In the genomic region with DNA sequence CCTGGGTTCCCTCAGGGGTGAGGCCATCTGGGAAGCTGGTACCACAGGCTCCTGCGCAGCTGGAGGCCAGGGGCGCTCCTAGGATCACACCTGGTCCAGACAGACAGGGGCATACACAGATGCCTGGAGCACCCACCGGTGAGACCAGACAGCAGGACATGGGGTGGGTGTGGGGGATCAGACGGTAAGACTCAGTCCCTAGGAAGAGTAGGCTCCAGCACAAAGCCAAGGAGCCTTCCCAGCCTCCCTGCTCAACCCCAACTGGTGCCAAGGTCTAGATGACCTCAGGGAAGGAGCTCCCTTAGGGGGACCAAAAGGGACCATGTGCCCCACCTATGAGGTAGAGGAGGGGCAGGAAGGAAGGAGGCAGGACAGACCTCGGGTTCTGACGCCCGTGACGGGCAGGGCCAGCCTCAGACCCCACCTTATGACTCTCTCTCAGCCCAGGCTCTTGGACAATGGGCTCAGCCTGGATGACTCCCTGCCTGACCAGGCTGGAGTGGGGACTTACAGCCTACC, we compare ENCODE assay signal across 16 cellular contexts. TPM values are rescaled to one million over a fixed set of nuclear protein-coding genes. Genes with fewer than 3 reads are reported as not detected.
DNase-seq lines count a peak whose midpoint lies in the region; FAIRE-seq and TF ChIP-seq lines count a peak whose summit lies in the region.
"Had no signal": no experiment of that assay in that cellular context is flagged by ENCODE, and none has a peak within 500 bp of the region (broad histone marks: within the 10 kb centered on the region; RNA-seq: fewer than 3 reads in every experiment).

No MANE protein-coding gene starts in this region.

- H3K4me3 Mint-ChIP-seq in chondrocyte (ENCODE audit: unreplicated experiment) = no peak overlapping the region
- H3K4me3 Mint-ChIP-seq: HFFc6 had no signal

- peaks cover 0 to 63% (median 2%) of the 10 kb centered on the region in 3 experiments for H3K27me3 ChIP-seq in neuronal stem cell (ENCODE audit: control insufficient read depth in 3 of 3, insufficient read depth in 3 of 3, low read depth in 1 of 3, low read length in 3 of 3)
- H3K27me3 ChIP-seq: MG63, Peyer's patch had no signal

- no peaks in the 10 kb centered on the region for H3K9me3 Mint-ChIP-seq in chondrocyte (ENCODE audit: low read depth)
- H3K9me3 Mint-ChIP-seq: HFFc6 had no signal

- H3K27ac ChIP-seq in neuronal stem cell (replicated peaks; ENCODE audit: low read length) = no peak overlapping the region
- H3K27ac ChIP-seq: Peyer's patch had no signal

- H4K91ac ChIP-seq in neuronal stem cell (ENCODE audit: low read depth, low read length, poor library complexity) = no peak overlapping the region

- peak; percentile 16 for TF ChIP-seq POLR2A in GM10847 (IDR thresholded peaks at IDR 0.05; ENCODE audit: extremely low read depth, insufficient read length)
- peak; percentile 77 for TF ChIP-seq POLR2A in GM12892 (IDR thresholded peaks at IDR 0.05; ENCODE audit: low read depth, low read length)
- TF ChIP-seq POLR2A in H54 (IDR thresholded peaks at IDR 0.05; ENCODE audit: low read depth, low read length) = no peak

- H3K36me3 ChIP-seq in neuronal stem cell (replicated peaks in 1 of 2; ENCODE audit: control insufficient read depth in 2 of 2, insufficient read depth in 2 of 2, low read length in 2 of 2) = no peaks in the 10 kb centered on the region
- H3K36me3 ChIP-seq: Peyer's patch had no signal

- no peak overlapping the region for H3K18ac ChIP-seq in neuronal stem cell (ENCODE audit: low read length)

- H4K8ac ChIP-seq in neuronal stem cell (ENCODE audit: low read depth, low read length) = no peak overlapping the region

- no peak overlapping the region for H3K4ac ChIP-seq in neuronal stem cell (ENCODE audit: low read length)

- H2BK5ac ChIP-seq in neuronal stem cell (ENCODE audit: low read length) = no peak overlapping the region

- peak overlapping the region; percentile 9 for H3K9ac ChIP-seq in neuronal stem cell (ENCODE audit: low read depth, low read length, poor library complexity)

- H2BK12ac ChIP-seq in neuronal stem cell (ENCODE audit: low read length) = no peak overlapping the region

- peak overlapping the region; percentile 85 for H2AK5ac ChIP-seq in neuronal stem cell (ENCODE audit: low read depth, low read length)

- H3K27ac Mint-ChIP-seq in chondrocyte (ENCODE audit: unreplicated experiment) = no peak overlapping the region
- H3K27ac Mint-ChIP-seq: HFFc6 had no signal

- H3K4me1 Mint-ChIP-seq in chondrocyte (ENCODE audit: low read depth) = no peaks in the 10 kb centered on the region

- peaks cover 0 to 2% of the 10 kb centered on the region in 2 donors for H3K9me3 ChIP-seq in neuronal stem cell (replicated peaks in 1 of 2; ENCODE audit: control insufficient read depth in 2 of 2, insufficient read depth in 1 of 2, low read depth in 1 of 2, low read length in 2 of 2)
- H3K9me3 ChIP-seq: MG63, Peyer's patch had no signal

- no peak overlapping the region for H3K23ac ChIP-seq in neuronal stem cell (ENCODE audit: low read depth, low read length, poor library complexity)

- FAIRE-seq in GM12892 (lab: Jason Lieb, UNC) (no peak), H54 (lab: Jason Lieb, UNC) (no peak)

- no CpG with 5 or more reads among the region's 8 CpGs for WGBS in neuronal stem cell (ENCODE audit: extremely low coverage in 2 of 2, insufficient read length in 2 of 2, insufficient replicate concordance in 1 of 2), 2 donors

- H2AFZ ChIP-seq in neuronal stem cell (ENCODE audit: low read length) = no peak overlapping the region

- peak overlapping the region; percentile 46 for H2BK15ac ChIP-seq in neuronal stem cell (ENCODE audit: low read length)

- no peak overlapping the region for H3K4me3 ChIP-seq in neuronal stem cell (ENCODE audit: low read length in 2 of 2)
- H3K4me3 ChIP-seq: MG63, Peyer's patch had no signal

- H2BK120ac ChIP-seq in neuronal stem cell (ENCODE audit: low read depth, low read length) = peak overlapping the region; percentile 36

- no peak for TF ChIP-seq CTCF in chondrocyte (IDR thresholded peaks at IDR 0.05)

- H3K14ac ChIP-seq in neuronal stem cell (ENCODE audit: low read length) = peak overlapping the region; percentile 44

- H3K4me2 ChIP-seq in neuronal stem cell (ENCODE audit: insufficient read depth, low read length, poor library complexity, severe bottlenecking) = no peak overlapping the region

- no peaks in the 10 kb centered on the region for H3K4me1 ChIP-seq in neuronal stem cell (ENCODE audit: control insufficient read depth in 2 of 2, insufficient read depth in 1 of 2, low read depth in 1 of 2, low read length in 2 of 2)
- H3K4me1 ChIP-seq: Peyer's patch had no signal

- H3K27me3 Mint-ChIP-seq in chondrocyte (ENCODE audit: low read depth) = peaks cover 31% of the 10 kb centered on the region

- H3K79me1 ChIP-seq in neuronal stem cell (ENCODE audit: low read depth, low read length) = no peaks in the 10 kb centered on the region

- no peak for DNase-seq in GM12892 (ENCODE audit: insufficient read length)
- DNase-seq in chondrocyte (ENCODE audit: low spot score) = peak; percentile 69
- no peak for DNase-seq in neuronal stem cell (ENCODE audit: low spot score)
- no peak for DNase-seq in C1 segment of cervical spinal cord (lab: John Stamatoyannopoulos, UW)
- no peak for DNase-seq in H54 (ENCODE audit: insufficient read length, low spot score)
- no peak for DNase-seq in kidney tubule cell (ENCODE audit: low spot score)
- DNase-seq: GOT3, HFFc6, MG63, NCI-H1930, NCI-H2171, SHP77 treated with DMSO at 0.1 percent for 48 hours had no signal

- H3K36me3 Mint-ChIP-seq in chondrocyte (ENCODE audit: low read depth) = no peaks in the 10 kb centered on the region

RNA-seq across cellular contexts. Expression of a gene that starts 0.6 kb away (rescaled TPM):
- 1.3 TPM for polyA plus RNA-seq in GM12892 (2012; ENCODE audit: missing spikeins)
- total RNA-seq in chondrocyte = not detected in 3 replicates
- polyA plus RNA-seq in neuronal stem cell (2013, experiment 1 of 2) = not detected
- polyA plus RNA-seq in neuronal stem cell (2013, experiment 2 of 2) = 0.04 TPM
- total RNA-seq: NCI-H460, Peyer's patch had no signal
- polyA plus RNA-seq: BJ had no signal

RNA-seq across cellular contexts. Expression of a gene that starts 7.6 kb away (rescaled TPM):
- 160 TPM for polyA plus RNA-seq in GM12892 (2012; ENCODE audit: missing spikeins)
- 0.31 to 1.3 TPM (median 1.1 TPM) in 3 replicates for total RNA-seq in chondrocyte
- polyA plus RNA-seq in neuronal stem cell (2013, experiment 1 of 2) = 0.59 TPM
- 0.58 TPM for polyA plus RNA-seq in neuronal stem cell (2013, experiment 2 of 2)

RNA-seq across cellular contexts. Expression of a gene that starts 21.3 kb away (rescaled TPM):
- polyA plus RNA-seq in GM12892 (2012; ENCODE audit: missing spikeins) = not detected
- 0.07 TPM in 1 of 3 replicates, not detected in the others for total RNA-seq in chondrocyte
- polyA plus RNA-seq in neuronal stem cell (2013, experiment 1 of 2) = 3.6 TPM
- 3.7 TPM for polyA plus RNA-seq in neuronal stem cell (2013, experiment 2 of 2)
- total RNA-seq: HFFc6, NCI-H460 had no signal
- polyA plus RNA-seq: BJ had no signal
